In the genomic region with DNA sequence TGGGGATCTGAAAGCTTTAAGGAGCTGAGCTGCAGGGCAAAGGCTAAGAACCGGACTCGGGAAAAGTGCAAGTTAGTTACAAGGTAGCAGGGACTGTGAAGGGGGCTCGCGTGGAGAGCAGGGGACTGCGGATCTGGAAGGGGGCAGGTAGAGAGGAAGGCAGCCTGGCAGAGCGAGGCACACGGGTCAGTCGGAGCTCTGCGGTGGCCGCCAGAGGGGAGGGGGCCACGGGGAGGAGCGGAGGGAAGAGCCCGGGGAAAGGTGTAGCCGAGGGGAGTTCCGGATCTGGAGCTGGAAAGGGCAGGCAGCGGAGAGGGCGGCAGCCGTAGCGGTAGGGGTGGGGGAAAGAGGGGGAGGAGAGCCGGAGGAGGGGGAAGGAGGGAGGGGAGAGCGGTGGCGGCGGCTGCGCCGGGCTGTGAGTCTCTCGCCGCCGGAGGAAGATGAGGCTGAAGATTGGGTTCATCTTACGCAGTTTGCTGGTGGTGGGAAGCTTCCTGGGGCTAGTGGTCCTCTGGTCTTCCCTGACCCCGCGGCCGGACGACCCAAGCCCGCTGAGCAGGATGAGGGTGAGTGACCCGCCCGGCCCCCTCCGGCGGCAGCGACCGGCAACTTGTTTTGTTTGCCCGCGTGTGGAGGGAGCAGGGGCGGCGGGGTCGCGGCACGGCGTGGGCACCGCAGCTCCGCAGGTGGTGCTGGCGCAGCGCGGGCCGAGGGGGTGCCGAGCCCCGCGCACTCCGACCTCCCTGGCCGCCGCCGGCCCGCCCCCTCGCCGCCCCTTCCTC, we compare ENCODE assay signal across 1 cellular context.
TF ChIP-seq lines count a peak whose summit lies in the region.

A gene with protein sequence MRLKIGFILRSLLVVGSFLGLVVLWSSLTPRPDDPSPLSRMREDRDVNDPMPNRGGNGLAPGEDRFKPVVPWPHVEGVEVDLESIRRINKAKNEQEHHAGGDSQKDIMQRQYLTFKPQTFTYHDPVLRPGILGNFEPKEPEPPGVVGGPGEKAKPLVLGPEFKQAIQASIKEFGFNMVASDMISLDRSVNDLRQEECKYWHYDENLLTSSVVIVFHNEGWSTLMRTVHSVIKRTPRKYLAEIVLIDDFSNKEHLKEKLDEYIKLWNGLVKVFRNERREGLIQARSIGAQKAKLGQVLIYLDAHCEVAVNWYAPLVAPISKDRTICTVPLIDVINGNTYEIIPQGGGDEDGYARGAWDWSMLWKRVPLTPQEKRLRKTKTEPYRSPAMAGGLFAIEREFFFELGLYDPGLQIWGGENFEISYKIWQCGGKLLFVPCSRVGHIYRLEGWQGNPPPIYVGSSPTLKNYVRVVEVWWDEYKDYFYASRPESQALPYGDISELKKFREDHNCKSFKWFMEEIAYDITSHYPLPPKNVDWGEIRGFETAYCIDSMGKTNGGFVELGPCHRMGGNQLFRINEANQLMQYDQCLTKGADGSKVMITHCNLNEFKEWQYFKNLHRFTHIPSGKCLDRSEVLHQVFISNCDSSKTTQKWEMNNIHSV (plus strand): TSS at position 416 of the 782 bp plus-strand sequence. CDS start 25 bp downstream, at position 441.

TF ChIP-seq in K562, 482 proteins besides CTCF, POLR2A, EP300 and RAD21 (continued from another document and continues in another):
- TF ChIP-seq, protein P1, sequence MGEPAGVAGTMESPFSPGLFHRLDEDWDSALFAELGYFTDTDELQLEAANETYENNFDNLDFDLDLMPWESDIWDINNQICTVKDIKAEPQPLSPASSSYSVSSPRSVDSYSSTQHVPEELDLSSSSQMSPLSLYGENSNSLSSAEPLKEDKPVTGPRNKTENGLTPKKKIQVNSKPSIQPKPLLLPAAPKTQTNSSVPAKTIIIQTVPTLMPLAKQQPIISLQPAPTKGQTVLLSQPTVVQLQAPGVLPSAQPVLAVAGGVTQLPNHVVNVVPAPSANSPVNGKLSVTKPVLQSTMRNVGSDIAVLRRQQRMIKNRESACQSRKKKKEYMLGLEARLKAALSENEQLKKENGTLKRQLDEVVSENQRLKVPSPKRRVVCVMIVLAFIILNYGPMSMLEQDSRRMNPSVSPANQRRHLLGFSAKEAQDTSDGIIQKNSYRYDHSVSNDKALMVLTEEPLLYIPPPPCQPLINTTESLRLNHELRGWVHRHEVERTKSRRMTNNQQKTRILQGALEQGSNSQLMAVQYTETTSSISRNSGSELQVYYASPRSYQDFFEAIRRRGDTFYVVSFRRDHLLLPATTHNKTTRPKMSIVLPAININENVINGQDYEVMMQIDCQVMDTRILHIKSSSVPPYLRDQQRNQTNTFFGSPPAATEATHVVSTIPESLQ (CRISPR knock-in tag; IDR thresholded peaks at IDR 0.05), result no peak
- TF ChIP-seq ZNF384 (IDR thresholded peaks at IDR 0.05; ENCODE audit: low read depth, low read length) (no peak), GTF2E2 (tag; IDR thresholded peaks at IDR 0.05) (no peak), HLTF (IDR thresholded peaks at IDR 0.05) (peak; percentile 68; the same call in 1 of the 2 replicates), ZNF347 (CRISPR knock-in tag; IDR thresholded peaks at IDR 0.05; ENCODE audit: low read depth) (no peak), STAT5B (CRISPR knock-in tag; IDR thresholded peaks at IDR 0.05) (no peak), PRMT5 (CRISPR knock-in tag; IDR thresholded peaks at IDR 0.05) (no peak), ZNF584 (CRISPR knock-in tag; IDR thresholded peaks at IDR 0.05; ENCODE audit: low read depth) (no peak), TCF7 (IDR thresholded peaks at IDR 0.05; ENCODE audit: borderline replicate concordance) (no peak), NEUROD1 (IDR thresholded peaks at IDR 0.05; ENCODE audit: borderline replicate concordance, low read depth, low read length, partially characterized antibody) (no peak), RBM22 (IDR thresholded peaks at IDR 0.05; ENCODE audit: low read depth, low read length, poor library complexity, severe bottlenecking) (peak; percentile 48), ZNF253 (CRISPR knock-in tag; conservative IDR thresholded peaks at IDR 0.05) (no peak), MCM3 (IDR thresholded peaks at IDR 0.05) (no peak), SIN3A (IDR thresholded peaks at IDR 0.05; ENCODE audit: borderline replicate concordance in 2 of 2, control insufficient read depth in 1 of 2, low read depth in 2 of 2, low read length in 2 of 2) (0 out of 4 replicates have a peak, but pooled peaks of 1 of the 2 experiments have one; percentile 48), BRD4 (IDR thresholded peaks at IDR 0.05) (no peak), ZNF263 (CRISPR knock-in tag; IDR thresholded peaks at IDR 0.05; ENCODE audit: borderline replicate concordance) (peak; percentile 83), NR2C1 (IDR thresholded peaks at IDR 0.05) (no peak), NR2C1 (tag; IDR thresholded peaks at IDR 0.05) (no peak), ZNF778 (CRISPR knock-in tag; IDR thresholded peaks at IDR 0.05) (no peak), ZNF224 (CRISPR knock-in tag; IDR thresholded peaks at IDR 0.05) (no peak), POLR2H (tag; IDR thresholded peaks at IDR 0.05; ENCODE audit: low read depth) (peak; percentile 30; the same call in 1 of the 2 replicates), NFXL1 (CRISPR knock-in tag; IDR thresholded peaks at IDR 0.05) (no peak), POLR2G (IDR thresholded peaks at IDR 0.05; ENCODE audit: low read depth, low read length) (peak; percentile 84), SP2 (IDR thresholded peaks at IDR 0.05; ENCODE audit: extremely low read depth, low read depth, low read length, poor library complexity, severe bottlenecking) (no peak), MXI1 (IDR thresholded peaks at IDR 0.05; ENCODE audit: low read depth, low read length) (no peak), HDAC1 (IDR thresholded peaks at IDR 0.05) (peak in 1 of 2 experiments; percentile 65; a peak in 2 of 4 replicates), ZNF766 (CRISPR knock-in tag; conservative IDR thresholded peaks at IDR 0.05) (0 out of 2 replicates have a peak, but pooled peaks have one; percentile 62), ZNF239 (CRISPR knock-in tag; IDR thresholded peaks at IDR 0.05) (no peak)
- TF ChIP-seq, protein P2, sequence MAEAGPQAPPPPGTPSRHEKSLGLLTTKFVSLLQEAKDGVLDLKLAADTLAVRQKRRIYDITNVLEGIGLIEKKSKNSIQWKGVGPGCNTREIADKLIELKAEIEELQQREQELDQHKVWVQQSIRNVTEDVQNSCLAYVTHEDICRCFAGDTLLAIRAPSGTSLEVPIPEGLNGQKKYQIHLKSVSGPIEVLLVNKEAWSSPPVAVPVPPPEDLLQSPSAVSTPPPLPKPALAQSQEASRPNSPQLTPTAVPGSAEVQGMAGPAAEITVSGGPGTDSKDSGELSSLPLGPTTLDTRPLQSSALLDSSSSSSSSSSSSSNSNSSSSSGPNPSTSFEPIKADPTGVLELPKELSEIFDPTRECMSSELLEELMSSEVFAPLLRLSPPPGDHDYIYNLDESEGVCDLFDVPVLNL (CRISPR knock-in tag; IDR thresholded peaks at IDR 0.05; ENCODE audit: low read depth), result no peak; the same call in 1 of the 2 replicates
- TF ChIP-seq, protein P3, sequence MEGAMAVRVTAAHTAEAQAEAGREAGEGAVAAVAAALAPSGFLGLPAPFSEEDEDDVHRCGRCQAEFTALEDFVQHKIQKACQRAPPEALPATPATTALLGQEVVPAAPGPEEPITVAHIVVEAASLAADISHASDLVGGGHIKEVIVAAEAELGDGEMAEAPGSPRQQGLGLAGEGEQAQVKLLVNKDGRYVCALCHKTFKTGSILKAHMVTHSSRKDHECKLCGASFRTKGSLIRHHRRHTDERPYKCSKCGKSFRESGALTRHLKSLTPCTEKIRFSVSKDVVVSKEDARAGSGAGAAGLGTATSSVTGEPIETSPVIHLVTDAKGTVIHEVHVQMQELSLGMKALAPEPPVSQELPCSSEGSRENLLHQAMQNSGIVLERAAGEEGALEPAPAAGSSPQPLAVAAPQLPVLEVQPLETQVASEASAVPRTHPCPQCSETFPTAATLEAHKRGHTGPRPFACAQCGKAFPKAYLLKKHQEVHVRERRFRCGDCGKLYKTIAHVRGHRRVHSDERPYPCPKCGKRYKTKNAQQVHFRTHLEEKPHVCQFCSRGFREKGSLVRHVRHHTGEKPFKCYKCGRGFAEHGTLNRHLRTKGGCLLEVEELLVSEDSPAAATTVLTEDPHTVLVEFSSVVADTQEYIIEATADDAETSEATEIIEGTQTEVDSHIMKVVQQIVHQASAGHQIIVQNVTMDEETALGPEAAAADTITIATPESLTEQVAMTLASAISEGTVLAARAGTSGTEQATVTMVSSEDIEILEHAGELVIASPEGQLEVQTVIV (CRISPR knock-in tag; IDR thresholded peaks at IDR 0.05; ENCODE audit: borderline replicate concordance), result no peak
- TF ChIP-seq, protein P4, sequence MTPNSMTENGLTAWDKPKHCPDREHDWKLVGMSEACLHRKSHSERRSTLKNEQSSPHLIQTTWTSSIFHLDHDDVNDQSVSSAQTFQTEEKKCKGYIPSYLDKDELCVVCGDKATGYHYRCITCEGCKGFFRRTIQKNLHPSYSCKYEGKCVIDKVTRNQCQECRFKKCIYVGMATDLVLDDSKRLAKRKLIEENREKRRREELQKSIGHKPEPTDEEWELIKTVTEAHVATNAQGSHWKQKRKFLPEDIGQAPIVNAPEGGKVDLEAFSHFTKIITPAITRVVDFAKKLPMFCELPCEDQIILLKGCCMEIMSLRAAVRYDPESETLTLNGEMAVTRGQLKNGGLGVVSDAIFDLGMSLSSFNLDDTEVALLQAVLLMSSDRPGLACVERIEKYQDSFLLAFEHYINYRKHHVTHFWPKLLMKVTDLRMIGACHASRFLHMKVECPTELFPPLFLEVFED (CRISPR knock-in tag; conservative IDR thresholded peaks at IDR 0.05), result 0 out of 2 replicates have a peak, but pooled peaks have one; percentile 23
- TF ChIP-seq, protein P5, sequence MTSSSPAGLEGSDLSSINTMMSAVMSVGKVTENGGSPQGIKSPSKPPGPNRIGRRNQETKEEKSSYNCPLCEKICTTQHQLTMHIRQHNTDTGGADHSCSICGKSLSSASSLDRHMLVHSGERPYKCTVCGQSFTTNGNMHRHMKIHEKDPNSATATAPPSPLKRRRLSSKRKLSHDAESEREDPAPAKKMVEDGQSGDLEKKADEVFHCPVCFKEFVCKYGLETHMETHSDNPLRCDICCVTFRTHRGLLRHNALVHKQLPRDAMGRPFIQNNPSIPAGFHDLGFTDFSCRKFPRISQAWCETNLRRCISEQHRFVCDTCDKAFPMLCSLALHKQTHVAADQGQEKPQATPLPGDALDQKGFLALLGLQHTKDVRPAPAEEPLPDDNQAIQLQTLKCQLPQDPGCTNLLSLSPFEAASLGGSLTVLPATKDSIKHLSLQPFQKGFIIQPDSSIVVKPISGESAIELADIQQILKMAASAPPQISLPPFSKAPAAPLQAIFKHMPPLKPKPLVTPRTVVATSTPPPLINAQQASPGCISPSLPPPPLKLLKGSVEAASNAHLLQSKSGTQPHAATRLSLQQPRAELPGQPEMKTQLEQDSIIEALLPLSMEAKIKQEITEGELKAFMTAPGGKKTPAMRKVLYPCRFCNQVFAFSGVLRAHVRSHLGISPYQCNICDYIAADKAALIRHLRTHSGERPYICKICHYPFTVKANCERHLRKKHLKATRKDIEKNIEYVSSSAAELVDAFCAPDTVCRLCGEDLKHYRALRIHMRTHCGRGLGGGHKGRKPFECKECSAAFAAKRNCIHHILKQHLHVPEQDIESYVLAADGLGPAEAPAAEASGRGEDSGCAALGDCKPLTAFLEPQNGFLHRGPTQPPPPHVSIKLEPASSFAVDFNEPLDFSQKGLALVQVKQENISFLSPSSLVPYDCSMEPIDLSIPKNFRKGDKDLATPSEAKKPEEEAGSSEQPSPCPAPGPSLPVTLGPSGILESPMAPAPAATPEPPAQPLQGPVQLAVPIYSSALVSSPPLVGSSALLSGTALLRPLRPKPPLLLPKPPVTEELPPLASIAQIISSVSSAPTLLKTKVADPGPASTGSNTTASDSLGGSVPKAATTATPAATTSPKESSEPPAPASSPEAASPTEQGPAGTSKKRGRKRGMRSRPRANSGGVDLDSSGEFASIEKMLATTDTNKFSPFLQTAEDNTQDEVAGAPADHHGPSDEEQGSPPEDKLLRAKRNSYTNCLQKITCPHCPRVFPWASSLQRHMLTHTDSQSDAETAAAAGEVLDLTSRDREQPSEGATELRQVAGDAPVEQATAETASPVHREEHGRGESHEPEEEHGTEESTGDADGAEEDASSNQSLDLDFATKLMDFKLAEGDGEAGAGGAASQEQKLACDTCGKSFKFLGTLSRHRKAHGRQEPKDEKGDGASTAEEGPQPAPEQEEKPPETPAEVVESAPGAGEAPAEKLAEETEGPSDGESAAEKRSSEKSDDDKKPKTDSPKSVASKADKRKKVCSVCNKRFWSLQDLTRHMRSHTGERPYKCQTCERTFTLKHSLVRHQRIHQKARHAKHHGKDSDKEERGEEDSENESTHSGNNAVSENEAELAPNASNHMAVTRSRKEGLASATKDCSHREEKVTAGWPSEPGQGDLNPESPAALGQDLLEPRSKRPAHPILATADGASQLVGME (CRISPR knock-in tag; IDR thresholded peaks at IDR 0.05), result no peak
- TF ChIP-seq, protein P6, sequence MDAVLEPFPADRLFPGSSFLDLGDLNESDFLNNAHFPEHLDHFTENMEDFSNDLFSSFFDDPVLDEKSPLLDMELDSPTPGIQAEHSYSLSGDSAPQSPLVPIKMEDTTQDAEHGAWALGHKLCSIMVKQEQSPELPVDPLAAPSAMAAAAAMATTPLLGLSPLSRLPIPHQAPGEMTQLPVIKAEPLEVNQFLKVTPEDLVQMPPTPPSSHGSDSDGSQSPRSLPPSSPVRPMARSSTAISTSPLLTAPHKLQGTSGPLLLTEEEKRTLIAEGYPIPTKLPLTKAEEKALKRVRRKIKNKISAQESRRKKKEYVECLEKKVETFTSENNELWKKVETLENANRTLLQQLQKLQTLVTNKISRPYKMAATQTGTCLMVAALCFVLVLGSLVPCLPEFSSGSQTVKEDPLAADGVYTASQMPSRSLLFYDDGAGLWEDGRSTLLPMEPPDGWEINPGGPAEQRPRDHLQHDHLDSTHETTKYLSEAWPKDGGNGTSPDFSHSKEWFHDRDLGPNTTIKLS (IDR thresholded peaks at IDR 0.05; ENCODE audit: borderline replicate concordance, low read depth), result 0 out of 2 replicates have a peak, but pooled peaks have one; percentile 39
- TF ChIP-seq, protein P7, sequence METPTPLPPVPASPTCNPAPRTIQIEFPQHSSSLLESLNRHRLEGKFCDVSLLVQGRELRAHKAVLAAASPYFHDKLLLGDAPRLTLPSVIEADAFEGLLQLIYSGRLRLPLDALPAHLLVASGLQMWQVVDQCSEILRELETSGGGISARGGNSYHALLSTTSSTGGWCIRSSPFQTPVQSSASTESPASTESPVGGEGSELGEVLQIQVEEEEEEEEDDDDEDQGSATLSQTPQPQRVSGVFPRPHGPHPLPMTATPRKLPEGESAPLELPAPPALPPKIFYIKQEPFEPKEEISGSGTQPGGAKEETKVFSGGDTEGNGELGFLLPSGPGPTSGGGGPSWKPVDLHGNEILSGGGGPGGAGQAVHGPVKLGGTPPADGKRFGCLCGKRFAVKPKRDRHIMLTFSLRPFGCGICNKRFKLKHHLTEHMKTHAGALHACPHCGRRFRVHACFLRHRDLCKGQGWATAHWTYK (CRISPR knock-in tag; IDR thresholded peaks at IDR 0.05), result no peak
- TF ChIP-seq, protein P8, sequence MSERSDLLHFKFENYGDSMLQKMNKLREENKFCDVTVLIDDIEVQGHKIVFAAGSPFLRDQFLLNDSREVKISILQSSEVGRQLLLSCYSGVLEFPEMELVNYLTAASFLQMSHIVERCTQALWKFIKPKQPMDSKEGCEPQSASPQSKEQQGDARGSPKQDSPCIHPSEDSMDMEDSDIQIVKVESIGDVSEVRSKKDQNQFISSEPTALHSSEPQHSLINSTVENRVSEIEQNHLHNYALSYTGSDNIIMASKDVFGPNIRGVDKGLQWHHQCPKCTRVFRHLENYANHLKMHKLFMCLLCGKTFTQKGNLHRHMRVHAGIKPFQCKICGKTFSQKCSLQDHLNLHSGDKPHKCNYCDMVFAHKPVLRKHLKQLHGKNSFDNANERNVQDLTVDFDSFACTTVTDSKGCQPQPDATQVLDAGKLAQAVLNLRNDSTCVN (CRISPR knock-in tag; IDR thresholded peaks at IDR 0.05), result 0 out of 2 replicates have a peak, but pooled peaks have one; percentile 37
